1 cellular context compared by ENCODE assay signal in genomic region chr3:16883726-16884083, GRCh38.
A peak's percentile ranks its signal among the peaks of the same experiment; 100 is the strongest.
TF ChIP-seq lines count a peak whose summit lies in the region.

No MANE protein-coding gene starts in this region.

TF ChIP-seq in K562, 482 proteins besides CTCF, POLR2A, EP300 and RAD21:
- no peak for TF ChIP-seq ETS1 (conservative IDR thresholded peaks at IDR 0.05; ENCODE audit: control insufficient read depth, low read depth, low read length)
- TF ChIP-seq MITF (IDR thresholded peaks at IDR 0.05), result no peak
- peak; percentile 8; the same call in 1 of the 2 replicates for TF ChIP-seq ZFX (CRISPR knock-in tag; IDR thresholded peaks at IDR 0.05)
TF ChIP-seq in K562: peak in this region for 1.
